8 cellular contexts compared by ENCODE assay signal in genomic region chr10:72308320-72308987, GRCh38. TPM values are rescaled to one million over a fixed set of nuclear protein-coding genes. Genes with fewer than 3 reads are reported as not detected.
A peak's percentile ranks its signal among the peaks of the same experiment; 100 is the strongest.
DNase-seq lines count a peak whose midpoint lies in the region; ATAC-seq and TF ChIP-seq lines count a peak whose summit lies in the region.

No MANE protein-coding gene starts in this region.

- no peaks in the 10 kb centered on the region for H3K27me3 ChIP-seq in SJSA1 (replicated peaks)

- no peak overlapping the region for H3K4me3 ChIP-seq in SJSA1

- no peaks in the 10 kb centered on the region for H3K36me3 ChIP-seq in SJSA1

- DNase-seq in activated CD4-positive, CD25-positive, alpha-beta regulatory T cell (lab: John Stamatoyannopoulos, UW): no peak
- DNase-seq in SJSA1 (ENCODE audit: low read depth in 1 of 2, low spot score in 2 of 2) (peak; percentile 73 to 74), epithelial cell of prostate (ENCODE audit: low read depth, low spot score) (no peak), omental fat pad (ENCODE audit: low spot score) (no peak), GM19240 (ENCODE audit: insufficient read length, low spot score) (no peak)

- H3K27ac ChIP-seq in SJSA1 (peak overlapping the region; percentile 30), epithelial cell of prostate (peak overlapping the region; percentile 87)

- H3K9me3 ChIP-seq in SJSA1 (replicated peaks): no peaks in the 10 kb centered on the region

- no peak for TF ChIP-seq CTCF in omental fat pad (IDR thresholded peaks at IDR 0.05)

- ATAC-seq in activated CD4-positive, CD25-positive, alpha-beta regulatory T cell treated with anti-CD3 and anti-CD28 coated beads, Interleukin-2, amount 50 U/mL, for 24 hours: peak; percentile 34 to 48
- ATAC-seq in omental fat pad (ENCODE audit: low FRiP score) (peak; percentile 73), GM21576 (IDR thresholded peaks at IDR 0.05; ENCODE audit: unreplicated experiment) (no peak), HG02884 (IDR thresholded peaks at IDR 0.05; ENCODE audit: unreplicated experiment) (no peak)

- peaks cover 24% of the 10 kb centered on the region for H3K4me1 ChIP-seq in SJSA1 (replicated peaks)

RNA-seq across cellular contexts. Expression of gene DDIT4, which starts 34.7 kb away (rescaled TPM):
- total RNA-seq in SJSA1 (2014; rRNA removed; shearing (Covaris generic)): 13.6 and 20.6 TPM in 2 replicates
- 100 to 1,000 TPM in 3 of 4 donors, 10 to 100 TPM in 1; 56.2 to 527 (median 185) TPM for total RNA-seq in omental fat pad

RNA-seq across cellular contexts. Expression of gene DNAJB12, which starts 46.3 kb away (rescaled TPM):
- total RNA-seq in SJSA1 (2014; rRNA removed; shearing (Covaris generic)): 36.1 and 42.3 TPM in 2 replicates
- 10 to 100 TPM; 35.0 to 41.1 (median 36.5) TPM for total RNA-seq in omental fat pad

Comparison
In these comparisons a context has a peak if more than half of its experiments do, and no peak if none do; other contexts are left out.
1. ATAC-seq: peak in activated CD4-positive, CD25-positive, alpha-beta regulatory T cell treated with anti-CD3 and anti-CD28 coated beads, Interleukin-2, amount 50 U/mL, for 24 hours (2 of 2) and omental fat pad (single experiment); none in GM21576 (single experiment) and HG02884 (single experiment).
2. DNase-seq: peak in SJSA1 (2 of 2); none in activated CD4-positive, CD25-positive, alpha-beta regulatory T cell (0 of 4), epithelial cell of prostate (single experiment), omental fat pad (single experiment) and GM19240 (single experiment).